In genomic region chr16:58111331-58111627, GRCh38 we compare ENCODE assay signal across 1 cellular context.
TF ChIP-seq lines count a peak whose summit lies in the region.

No MANE protein-coding gene starts in this region.

TF ChIP-seq in SK-N-SH treated with all-trans-retinoic acid at 6 μM for 48 hours, 23 proteins besides CTCF, POLR2A, EP300 and RAD21 (continued from another document):
- TF ChIP-seq TSHZ2 (CRISPR knock-in tag; IDR thresholded peaks at IDR 0.05) (no peak), ARNTL (CRISPR knock-in tag; IDR thresholded peaks at IDR 0.05; ENCODE audit: borderline replicate concordance, low read depth) (no peak), ZNF70 (CRISPR knock-in tag; IDR thresholded peaks at IDR 0.05) (no peak), ZFP3 (CRISPR knock-in tag; IDR thresholded peaks at IDR 0.05) (no peak), CSRNP3 (CRISPR knock-in tag; IDR thresholded peaks at IDR 0.05) (no peak), POU6F1 (CRISPR knock-in tag; IDR thresholded peaks at IDR 0.05; ENCODE audit: borderline replicate concordance, low read depth) (no peak)
TF ChIP-seq in SK-N-SH treated with all-trans-retinoic acid at 6 μM for 48 hours: peak in this region for 0.
